In the genomic region with DNA sequence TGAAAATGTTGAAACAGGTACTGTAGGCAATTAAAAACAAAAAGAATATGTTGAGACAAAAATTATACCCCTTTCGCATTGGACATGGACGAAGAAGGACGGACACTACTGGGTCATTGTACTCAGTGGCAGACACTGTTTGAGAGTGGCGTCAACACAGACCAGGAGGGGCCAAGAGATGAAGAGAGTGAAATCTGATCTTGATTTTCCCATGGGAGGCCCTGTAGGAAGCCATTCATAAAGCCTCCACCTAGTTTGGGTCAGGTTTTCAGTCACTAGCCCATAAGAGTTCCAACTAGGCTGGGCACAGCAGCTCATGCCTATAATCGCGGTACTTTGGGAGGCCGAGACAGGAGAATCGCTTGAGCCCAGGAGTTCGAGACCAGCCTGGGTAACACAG, we compare ENCODE assay signal across 18 cellular contexts. TPM values are rescaled to one million over a fixed set of nuclear protein-coding genes. Genes with fewer than 3 reads are reported as not detected.
DNase-seq lines count a peak whose midpoint lies in the region; ATAC-seq, FAIRE-seq and TF ChIP-seq lines count a peak whose summit lies in the region.
"Had no signal": no experiment of that assay in that cellular context is flagged by ENCODE, and none has a peak within 500 bp of the region (broad histone marks: within the 10 kb centered on the region; RNA-seq: fewer than 3 reads in every experiment).

No MANE protein-coding gene starts in this region.

- H4K20me1 ChIP-seq in IMR-90 (ENCODE audit: insufficient read depth, low read length): no peaks in the 10 kb centered on the region

- no peaks in the 10 kb centered on the region for H3K27me3 Mint-ChIP-seq in MCF 10A (ENCODE audit: insufficient read depth, unreplicated experiment)

- in situ Hi-C loops in IMR-90 (cut with MboI; ENCODE audit: low sequenced_read_pairs): no loop called here

- DNase-seq in DMS153 (lab: John Stamatoyannopoulos, UW) (peak; percentile 63), IMR-90 (no peak), NCI-H2107 (lab: John Stamatoyannopoulos, UW) (peak; percentile 77), NCI-H69 (lab: John Stamatoyannopoulos, UW) (peak; percentile 82), GM12891 (ENCODE audit: insufficient read length, low spot score) (no peak), MCF 10A (ENCODE audit: unreplicated experiment) (no peak)
- DNase-seq in stimulated activated naive CD4-positive, alpha-beta T cell treated with Interleukin-2 at 50 U/mL for 16 hours (lab: John Stamatoyannopoulos, UW): no peak
- DNase-seq: C1 segment of cervical spinal cord, GM23248, KG1, NCI-H1092, NCI-H774, Peyer's patch, Right ventricle myocardium superior had no signal

- H3K9me3 Mint-ChIP-seq in MCF 10A (ENCODE audit: unreplicated experiment): no peaks in the 10 kb centered on the region

- peak overlapping the region; percentile 73; the same call in 1 of the 2 replicates for H3K23ac ChIP-seq in IMR-90 (ENCODE audit: low read depth, low read length)

- H4K8ac ChIP-seq in IMR-90 (ENCODE audit: low read depth in 2 of 2, low read length in 2 of 2): peak overlapping the region; percentile 0 to 91

- peak overlapping the region; percentile 46 for H4K5ac ChIP-seq in IMR-90 (ENCODE audit: low read depth, low read length)

- no peak for FAIRE-seq in GM12891 (lab: Jason Lieb, UNC)
- FAIRE-seq: A204.1, GM18507 had no signal

- H3K4me1 ChIP-seq in IMR-90 (ENCODE audit: control insufficient read depth, insufficient read depth, low read length) (peaks cover 25% of the 10 kb centered on the region), gastroesophageal sphincter (no peaks in the 10 kb centered on the region)
- H3K4me1 ChIP-seq: Peyer's patch had no signal

- peak overlapping the region; percentile 93; the same call in 2 of the 3 replicates for H2BK15ac ChIP-seq in IMR-90 (ENCODE audit: low read depth, low read length)

- H3K4ac ChIP-seq in IMR-90 (ENCODE audit: low read depth, low read length): peak overlapping the region; percentile 99

- intact Hi-C loops in IMR-90 (cut with micrococcal nuclease): no loop called here
- intact Hi-C loops in MCF 10A (cut with micrococcal nuclease): no loop called here

- POLR2A ChIA-PET in IMR-90 (lab: Charles Lee; ENCODE audit: unreplicated experiment) (no interaction called here), MCF 10A (lab: Yijun Ruan, JAX) (no interaction called here)

- H4K91ac ChIP-seq in IMR-90 (ENCODE audit: insufficient read depth, low read depth, low read length): peak overlapping the region; percentile 78

- BruUV-seq in IMR-90 (replicated peaks; lab: Mats Ljungman, UMichigan): no TSS peak
- no TSS peak for BruUV-seq in MCF 10A (replicated peaks; lab: Mats Ljungman, UMichigan)

- H3K4me2 ChIP-seq in IMR-90 (ENCODE audit: low read depth, low read length): no peak overlapping the region

- H2AFZ ChIP-seq in IMR-90 (replicated peaks; ENCODE audit: low read length, poor library complexity): no peak overlapping the region
- H2AFZ ChIP-seq: GM23248 had no signal

- H3K9me3 ChIP-seq in IMR-90 (ENCODE audit: control insufficient read depth, insufficient read depth, low read length) (no peaks in the 10 kb centered on the region), gastroesophageal sphincter (no peaks in the 10 kb centered on the region)
- H3K9me3 ChIP-seq: Peyer's patch had no signal

- peaks cover 22% of the 10 kb centered on the region for H3K4me1 Mint-ChIP-seq in MCF 10A (ENCODE audit: insufficient read depth, unreplicated experiment)

- TF ChIP-seq RAD21 in IMR-90 (IDR thresholded peaks at IDR 0.05; ENCODE audit: low read length): no peak

- H3K18ac ChIP-seq in IMR-90 (ENCODE audit: low read depth, low read length): peak overlapping the region; percentile 13; the same call in 1 of the 2 replicates

- no peak overlapping the region for H2AK9ac ChIP-seq in IMR-90 (replicated peaks; ENCODE audit: low read depth, low read length, poor library complexity)

- no peaks in the 10 kb centered on the region for H3K36me3 Mint-ChIP-seq in MCF 10A (ENCODE audit: insufficient read depth, unreplicated experiment)

- no peak for TF ChIP-seq POLR2A in IMR-90 (IDR thresholded peaks at IDR 0.05; ENCODE audit: low read depth, low read length)
- TF ChIP-seq POLR2A in GM12891 (IDR thresholded peaks at IDR 0.05; ENCODE audit: low read depth, low read length): no peak
- TF ChIP-seq POLR2A in gastroesophageal sphincter (IDR thresholded peaks at IDR 0.05): no peak

- H3K79me1 ChIP-seq in IMR-90 (ENCODE audit: low read depth in 1 of 2, low read length in 2 of 2): peaks cover 20 to 58% of the 10 kb centered on the region in 2 experiments

- peak overlapping the region; percentile 64 for H2BK5ac ChIP-seq in IMR-90 (ENCODE audit: low read depth, low read length, poor library complexity, severe bottlenecking)

- TF ChIP-seq EP300 in gastroesophageal sphincter (IDR thresholded peaks at IDR 0.05): no peak

- H3K9ac ChIP-seq in IMR-90 (ENCODE audit: low read depth, low read length): no peak overlapping the region
- H3K9ac ChIP-seq: GM23248 had no signal

- H2BK20ac ChIP-seq in IMR-90 (ENCODE audit: low read depth, low read length): peak overlapping the region; percentile 95

- no peaks in the 10 kb centered on the region for H3K27me3 ChIP-seq in IMR-90 (ENCODE audit: control insufficient read depth, insufficient read depth, low read length)
- H3K27me3 ChIP-seq in gastroesophageal sphincter: no peaks in the 10 kb centered on the region
- H3K27me3 ChIP-seq: Peyer's patch had no signal

- H3K36me3 ChIP-seq in IMR-90 (ENCODE audit: control insufficient read depth, insufficient read depth, low read length) (no peaks in the 10 kb centered on the region), gastroesophageal sphincter (no peaks in the 10 kb centered on the region)
- H3K36me3 ChIP-seq: Peyer's patch had no signal

- TF ChIP-seq CTCF in IMR-90 (conservative IDR thresholded peaks at IDR 0.05; ENCODE audit: low read depth, low read length) (no peak), MCF 10A (IDR thresholded peaks at IDR 0.05; ENCODE audit: unreplicated experiment) (no peak), gastroesophageal sphincter (IDR thresholded peaks at IDR 0.05) (no peak)

- H3K9me1 ChIP-seq in IMR-90 (ENCODE audit: insufficient read depth, low read length): peaks cover 15% of the 10 kb centered on the region

- H3K27ac Mint-ChIP-seq in MCF 10A (ENCODE audit: low read depth, unreplicated experiment): no peak overlapping the region

- H2AK5ac ChIP-seq in IMR-90 (ENCODE audit: low read depth, low read length): peak overlapping the region; percentile 98

- peak overlapping the region; percentile 99 for H2BK120ac ChIP-seq in IMR-90 (ENCODE audit: low read depth, low read length)

- dilution Hi-C loops in IMR-90 (cut with HindIII; ENCODE audit: low sequenced_read_pairs, unreplicated experiment): no loop called here

- 98% methylated on average over 8 of the region's 9 CpGs; no CpG with 5 or more reads in 1 of the 2 experiments for WGBS in IMR-90 (ENCODE audit: extremely low coverage in 2 of 2, insufficient read length in 1 of 2), 2 experiments
- 80 to 89% methylated on average over 2 to 8 of the region's 9 CpGs for WGBS in gastroesophageal sphincter (ENCODE audit: low coverage in 1 of 2), 2 donors

- peak overlapping the region; percentile 91 for H3K14ac ChIP-seq in IMR-90 (replicated peaks; ENCODE audit: low read depth, low read length)

- ATAC-seq in IMR-90 (ENCODE audit: low read depth): no peak
- ATAC-seq in gastroesophageal sphincter: no peak
- ATAC-seq: SK-N-SH treated with all-trans-retinoic acid at 6 μM for 48 hours had no signal

- CTCF ChIA-PET in IMR-90 (lab: Yijun Ruan, JAX): no interaction called here
- CTCF ChIA-PET in MCF 10A (lab: Yijun Ruan, JAX): interaction anchor here (0.7 kb wide), 1 partner anchor 62 kb away, joined by 5 read pairs; no protein-coding TSS in a partner anchor

- H3K27ac ChIP-seq in IMR-90 (ENCODE audit: insufficient read depth, low read length): peak overlapping the region; percentile 12; the same call in 1 of the 2 replicates
- no peak overlapping the region for H3K27ac ChIP-seq in gastroesophageal sphincter
- H3K27ac ChIP-seq: GM23248, Peyer's patch had no signal

- no peak overlapping the region; the same call in 1 of the 2 replicates for H3K56ac ChIP-seq in IMR-90 (ENCODE audit: extremely low read depth, insufficient read depth, low read length)

- no peak overlapping the region for H3K4me3 Mint-ChIP-seq in MCF 10A (ENCODE audit: unreplicated experiment)

- H3K4me3 ChIP-seq in IMR-90 (ENCODE audit: insufficient read depth, low read depth, low read length): no peak overlapping the region
- H3K4me3 ChIP-seq in gastroesophageal sphincter: no peak overlapping the region
- H3K4me3 ChIP-seq: GM23248, Peyer's patch had no signal

TF ChIP-seq in IMR-90, 13 proteins besides CTCF, POLR2A, EP300 and RAD21 (continues in another document):
- TF ChIP-seq MXI1 (IDR thresholded peaks at IDR 0.05; ENCODE audit: borderline replicate concordance, low read depth, low read length): no peak
- TF ChIP-seq RCOR1 (IDR thresholded peaks at IDR 0.05; ENCODE audit: insufficient replicate concordance, low read length): no peak

TF ChIP-seq in GM12891, 5 proteins besides CTCF, POLR2A, EP300 and RAD21:
- TF ChIP-seq TAF1 (IDR thresholded peaks at IDR 0.05; ENCODE audit: low read depth, low read length): no peak
- TF ChIP-seq POLR2AphosphoS5 (IDR thresholded peaks at IDR 0.05; ENCODE audit: low read depth, low read length): no peak
- no peak for TF ChIP-seq SPI1 (IDR thresholded peaks at IDR 0.05; ENCODE audit: low read depth, low read length)
- TF ChIP-seq POU2F2 (IDR thresholded peaks at IDR 0.05; ENCODE audit: low read depth, low read length): no peak
- no peak for TF ChIP-seq PAX5 (IDR thresholded peaks at IDR 0.05; ENCODE audit: insufficient read depth, low read length, severe bottlenecking)

RNA-seq across cellular contexts. Expression of gene SMURF2, which starts 23.6 kb away (rescaled TPM):
- 736 and 774 TPM in 2 replicates for total RNA-seq in IMR-90 (2012; rRNA removed)
- polyA plus RNA-seq in IMR-90 (2012; rRNA removed): 119 and 131 TPM in 2 replicates
- 23.6 and 30.3 TPM in 2 replicates for polyA plus RNA-seq in IMR-90 (2012; cell fraction: cytosol; rRNA removed)
- 34.4 and 346 TPM in 2 replicates for polyA plus RNA-seq in IMR-90 (2012; cell fraction: nucleus; rRNA removed; ENCODE audit: low replicate concordance)
- 3.7 TPM for polyA plus RNA-seq in GM12891 (2012; ENCODE audit: low read depth, missing spikeins)
- 49.2 and 55.8 TPM in 2 replicates for total RNA-seq in MCF 10A (2022)
- total RNA-seq in gastroesophageal sphincter: 10 to 100 TPM; 35.0 to 60.8 (median 37.9) TPM

Comparison
In these comparisons a context has a peak if more than half of its experiments do, and no peak if none do; other contexts are left out.
1. DNase-seq: peak in DMS153 (single experiment), NCI-H2107 (single experiment) and NCI-H69 (single experiment); none in IMR-90 (single experiment), GM12891 (single experiment), stimulated activated naive CD4-positive, alpha-beta T cell treated with Interleukin-2 at 50 U/mL for 16 hours (single experiment) and MCF 10A (single experiment).
2. RNA of gene SMURF2, which starts 23.6 kb away (total RNA-seq): 736 to 774 TPM in IMR-90; 49.2 to 55.8 TPM in MCF 10A and 35.0 to 60.8 TPM in gastroesophageal sphincter; every median in the first group is over 10 times any median in the second.